In genomic region chr10:94416896-94417295, GRCh38 we compare ENCODE assay signal across 29 cellular contexts.
"Had no signal": no experiment of that assay in that cellular context is flagged by ENCODE, and none has a peak within 500 bp of the region (broad histone marks: within the 10 kb centered on the region; RNA-seq: fewer than 3 reads in every experiment).

No MANE protein-coding gene starts in this region.

- H3K4me3 Mint-ChIP-seq: activated CD8-positive, alpha-beta T cell treated with anti-CD3 and anti-CD28 coated beads, Interleukin-2, amount 10 ng/mL, durations not matched to agents 7 days and 5 days; activated naive CD8-positive, alpha-beta T cell treated with anti-CD3 and anti-CD28 coated beads for 36 hours; activated T-cell treated with anti-CD3 and anti-CD28 coated beads, Interleukin-2, amount 50 U/mL, for 72 hours; natural killer cell treated with Interleukin-12 subunit alpha and Interleukin-12 subunit beta and Interleukin-15 and Interleukin-18, amount 100 ng/mL, for 72 hours; stimulated activated effector memory CD8-positive, alpha-beta T cell treated with anti-CD3 and anti-CD28 coated beads, Interleukin-12 subunit alpha, Interleukin-12 subunit beta, amount 100 ng/mL, for 72 hours; stimulated activated naive CD8-positive, alpha-beta T cell treated with anti-CD3 and anti-CD28 coated beads, Interleukin-15, amount 100 ng/mL, for 72 hours; WTC11 had no signal

- DNase-seq: activated CD4-positive, alpha-beta T cell treated with anti-CD3 and anti-CD28 coated beads for 1 hour; activated CD4-positive, alpha-beta T cell treated with anti-CD3 and anti-CD28 coated beads, Interleukin-2, amount 50 U/mL, for 1 hour; activated CD8-positive, alpha-beta T cell treated with anti-CD3 and anti-CD28 coated beads, Interleukin-2, amount 10 ng/mL, durations not matched to agents 7 days and 5 days; activated naive CD4-positive, alpha-beta T cell treated with Interleukin-2 at 50 U/mL for 16 hours; activated naive CD8-positive, alpha-beta T cell treated with anti-CD3 and anti-CD28 coated beads for 36 hours; activated T-cell treated with anti-CD3 and anti-CD28 coated beads for 4 hours; activated T-cell treated with anti-CD3 and anti-CD28 coated beads, Interleukin-2, amount 50 U/mL, for 72 hours; adrenal gland; aorta; brain microvascular endothelial cell; heart right ventricle; kidney glomerular epithelial cell; left lung; lower lobe of right lung; mesendoderm; posterior cingulate gyrus; right lobe of liver; stimulated activated CD4-positive, alpha-beta T cell treated with anti-CD3 and anti-CD28 coated beads, Interleukin-12 subunit alpha, Interleukin-12 subunit beta, amount 100 ng/mL, for 4 hours; stimulated activated CD4-positive, alpha-beta T cell treated with anti-CD3 and anti-CD28 coated beads, Interleukin-4, amount 100 ng/mL, for 24 hours; stimulated activated naive CD8-positive, alpha-beta T cell treated with anti-CD3 and anti-CD28 coated beads, Interleukin-15, amount 100 ng/mL, for 72 hours; substantia nigra; T-helper 2 cell; thyroid gland; upper lobe of left lung had no signal

- H3K36me3 Mint-ChIP-seq: activated naive CD8-positive, alpha-beta T cell treated with anti-CD3 and anti-CD28 coated beads for 36 hours; natural killer cell treated with Interleukin-12 subunit alpha and Interleukin-12 subunit beta and Interleukin-15 and Interleukin-18, amount 100 ng/mL, for 72 hours; stimulated activated effector memory CD8-positive, alpha-beta T cell treated with anti-CD3 and anti-CD28 coated beads, Interleukin-12 subunit alpha, Interleukin-12 subunit beta, amount 100 ng/mL, for 72 hours; WTC11 had no signal

- ATAC-seq: activated CD8-positive, alpha-beta T cell treated with anti-CD3 and anti-CD28 coated beads, Interleukin-2, amount 10 ng/mL, durations not matched to agents 7 days and 5 days; activated T-cell treated with anti-CD3 and anti-CD28 coated beads, Interleukin-2, amount 50 U/mL, for 72 hours; heart right ventricle; left lung; lower lobe of right lung; natural killer cell treated with Interleukin-12 subunit alpha and Interleukin-12 subunit beta and Interleukin-15 and Interleukin-18, amount 100 ng/mL, for 72 hours; right lobe of liver; stimulated activated effector memory CD8-positive, alpha-beta T cell treated with anti-CD3 and anti-CD28 coated beads, Interleukin-12 subunit alpha, Interleukin-12 subunit beta, amount 100 ng/mL, for 72 hours; stimulated activated naive CD8-positive, alpha-beta T cell treated with anti-CD3 and anti-CD28 coated beads, Interleukin-15, amount 100 ng/mL, for 72 hours; WTC11 had no signal

- H3K4me1 ChIP-seq: left lung, right lobe of liver, upper lobe of left lung had no signal

- H3K9me3 ChIP-seq: adrenal gland, heart right ventricle, left lung, lower lobe of right lung, right lobe of liver, thyroid gland, upper lobe of left lung, vagina had no signal

- H3K36me3 ChIP-seq: adrenal gland, brain microvascular endothelial cell, heart right ventricle, left lung, lower lobe of right lung, right lobe of liver, thyroid gland, upper lobe of left lung, vagina had no signal

- H3K4me1 Mint-ChIP-seq: activated naive CD8-positive, alpha-beta T cell treated with anti-CD3 and anti-CD28 coated beads for 36 hours; stimulated activated effector memory CD8-positive, alpha-beta T cell treated with anti-CD3 and anti-CD28 coated beads, Interleukin-12 subunit alpha, Interleukin-12 subunit beta, amount 100 ng/mL, for 72 hours; stimulated activated naive CD8-positive, alpha-beta T cell treated with anti-CD3 and anti-CD28 coated beads, Interleukin-15, amount 100 ng/mL, for 72 hours; WTC11 had no signal

- H3K27ac Mint-ChIP-seq: activated CD8-positive, alpha-beta T cell treated with anti-CD3 and anti-CD28 coated beads, Interleukin-2, amount 10 ng/mL, durations not matched to agents 7 days and 5 days; activated naive CD8-positive, alpha-beta T cell treated with anti-CD3 and anti-CD28 coated beads for 36 hours; activated T-cell treated with anti-CD3 and anti-CD28 coated beads, Interleukin-2, amount 50 U/mL, for 72 hours; natural killer cell treated with Interleukin-12 subunit alpha and Interleukin-12 subunit beta and Interleukin-15 and Interleukin-18, amount 100 ng/mL, for 72 hours; stimulated activated effector memory CD8-positive, alpha-beta T cell treated with anti-CD3 and anti-CD28 coated beads, Interleukin-12 subunit alpha, Interleukin-12 subunit beta, amount 100 ng/mL, for 72 hours; stimulated activated naive CD8-positive, alpha-beta T cell treated with anti-CD3 and anti-CD28 coated beads, Interleukin-15, amount 100 ng/mL, for 72 hours; WTC11 had no signal

- H3K27ac ChIP-seq: adrenal gland, brain microvascular endothelial cell, heart right ventricle, left lung, lower lobe of right lung, right lobe of liver, skin epidermis, thyroid gland, upper lobe of left lung, vagina had no signal

- H3K9me3 Mint-ChIP-seq: activated naive CD8-positive, alpha-beta T cell treated with anti-CD3 and anti-CD28 coated beads for 36 hours; activated T-cell treated with anti-CD3 and anti-CD28 coated beads, Interleukin-2, amount 50 U/mL, for 72 hours; natural killer cell treated with Interleukin-12 subunit alpha and Interleukin-12 subunit beta and Interleukin-15 and Interleukin-18, amount 100 ng/mL, for 72 hours; stimulated activated effector memory CD8-positive, alpha-beta T cell treated with anti-CD3 and anti-CD28 coated beads, Interleukin-12 subunit alpha, Interleukin-12 subunit beta, amount 100 ng/mL, for 72 hours; stimulated activated naive CD8-positive, alpha-beta T cell treated with anti-CD3 and anti-CD28 coated beads, Interleukin-15, amount 100 ng/mL, for 72 hours had no signal

- H3K4me3 ChIP-seq: adrenal gland, heart right ventricle, left lung, lower lobe of right lung, right lobe of liver, skin epidermis, thyroid gland, upper lobe of left lung, vagina had no signal

- H3K27me3 ChIP-seq: adrenal gland, brain microvascular endothelial cell, heart right ventricle, left lung, right lobe of liver, thyroid gland, upper lobe of left lung, vagina had no signal
